ENCODE assay signal across 7 cellular contexts in genomic region chr4:173231916-173232315, GRCh38.
A peak's percentile ranks its signal among the peaks of the same experiment; 100 is the strongest.
DNase-seq lines count a peak whose midpoint lies in the region; ATAC-seq and TF ChIP-seq lines count a peak whose summit lies in the region.

No MANE protein-coding gene starts in this region.

- H2BK120ac ChIP-seq in neuronal stem cell (ENCODE audit: low read depth, low read length), result no peak overlapping the region

- H3K14ac ChIP-seq in neuronal stem cell (ENCODE audit: low read length), result no peak overlapping the region

- no peaks in the 10 kb centered on the region for H3K27me3 Mint-ChIP-seq in naive B cell

- no peak overlapping the region for H3K4me3 ChIP-seq in astrocyte of the spinal cord (ENCODE audit: low read depth, low read length)
- H3K4me3 ChIP-seq in neuronal stem cell (ENCODE audit: low read length in 2 of 2), result no peak overlapping the region

- H2BK5ac ChIP-seq in neuronal stem cell (ENCODE audit: low read length), result no peak overlapping the region

- TF ChIP-seq CTCF in astrocyte of the spinal cord (IDR thresholded peaks at IDR 0.05; ENCODE audit: low read depth, low read length) (no peak), GM20000 (IDR thresholded peaks at IDR 0.05; ENCODE audit: extremely low read depth, missing control alignments) (no peak)

- H4K91ac ChIP-seq in neuronal stem cell (ENCODE audit: low read depth, low read length, poor library complexity), result no peak overlapping the region

- no peaks in the 10 kb centered on the region for H3K27me3 ChIP-seq in neuronal stem cell (ENCODE audit: control insufficient read depth in 3 of 3, insufficient read depth in 3 of 3, low read depth in 1 of 3, low read length in 3 of 3)

- H2BK15ac ChIP-seq in neuronal stem cell (ENCODE audit: low read length), result no peak overlapping the region

- no peak overlapping the region for H2BK12ac ChIP-seq in neuronal stem cell (ENCODE audit: low read length)

- H2AFZ ChIP-seq in neuronal stem cell (ENCODE audit: low read length), result no peak overlapping the region

- H3K79me1 ChIP-seq in neuronal stem cell (ENCODE audit: low read depth, low read length), result peaks cover 3% of the 10 kb centered on the region

- H3K23ac ChIP-seq in neuronal stem cell (ENCODE audit: low read depth, low read length, poor library complexity), result no peak overlapping the region

- H3K27ac ChIP-seq in neuronal stem cell (replicated peaks; ENCODE audit: low read length), result no peak overlapping the region

- peak; percentile 58 for ATAC-seq in GM18867 (IDR thresholded peaks at IDR 0.05; ENCODE audit: unreplicated experiment)
- peak; percentile 57 for ATAC-seq in HG03460 (IDR thresholded peaks at IDR 0.05; ENCODE audit: unreplicated experiment)
- ATAC-seq in naive B cell (ENCODE audit: low read depth in 2 of 2), result peak; percentile 45 to 55
- no peak for ATAC-seq in HG02763 (IDR thresholded peaks at IDR 0.05; ENCODE audit: unreplicated experiment)

- H3K4me1 Mint-ChIP-seq in naive B cell, result peaks cover 10 to 28% (median 14%) of the 10 kb centered on the region in 3 donors

- no peak overlapping the region for H3K9ac ChIP-seq in neuronal stem cell (ENCODE audit: low read depth, low read length, poor library complexity)

- H3K9me3 Mint-ChIP-seq in naive B cell, result no peaks in the 10 kb centered on the region

- DNase-seq in astrocyte of the spinal cord (ENCODE audit: low read depth, low spot score) (peak; percentile 35), naive B cell (no peak), GM20000 (ENCODE audit: low spot score) (no peak), neuronal stem cell (ENCODE audit: low spot score) (no peak)

- H3K9me3 ChIP-seq in neuronal stem cell (replicated peaks in 1 of 2; ENCODE audit: control insufficient read depth in 2 of 2, insufficient read depth in 1 of 2, low read depth in 1 of 2, low read length in 2 of 2), result peaks cover 2 to 6% of the 10 kb centered on the region in 2 donors

- in situ Hi-C loops in astrocyte of the spinal cord (cut with HindIII; ENCODE audit: low sequenced_read_pairs), result no loop called here

- no peak overlapping the region for H4K8ac ChIP-seq in neuronal stem cell (ENCODE audit: low read depth, low read length)

- no peak overlapping the region for H2AK5ac ChIP-seq in neuronal stem cell (ENCODE audit: low read depth, low read length)

- H3K4me3 Mint-ChIP-seq in naive B cell, result no peak overlapping the region

- H3K4me1 ChIP-seq in neuronal stem cell (ENCODE audit: control insufficient read depth in 2 of 2, insufficient read depth in 1 of 2, low read depth in 1 of 2, low read length in 2 of 2), result no peaks in the 10 kb centered on the region

- peaks cover 4 to 12% of the 10 kb centered on the region in 2 donors for H3K36me3 ChIP-seq in neuronal stem cell (replicated peaks in 1 of 2; ENCODE audit: control insufficient read depth in 2 of 2, insufficient read depth in 2 of 2, low read length in 2 of 2)

- H3K18ac ChIP-seq in neuronal stem cell (ENCODE audit: low read length), result no peak overlapping the region

- no peak overlapping the region for H3K4ac ChIP-seq in neuronal stem cell (ENCODE audit: low read length)

- WGBS in neuronal stem cell (ENCODE audit: extremely low coverage in 2 of 2, insufficient read length in 2 of 2, insufficient replicate concordance in 1 of 2), 2 donors, result no CpG with 5 or more reads among the region's 1 CpG

- peak overlapping the region in 3 of 6 donors; percentile 9 to 54 (median 22) for H3K27ac Mint-ChIP-seq in naive B cell

- peaks cover 0 to 5% of the 10 kb centered on the region in 2 donors for H3K36me3 Mint-ChIP-seq in naive B cell

- H3K4me2 ChIP-seq in neuronal stem cell (ENCODE audit: insufficient read depth, low read length, poor library complexity, severe bottlenecking), result no peak overlapping the region
